Comparison of ENCODE assay signal across 9 cellular contexts in the genomic region with DNA sequence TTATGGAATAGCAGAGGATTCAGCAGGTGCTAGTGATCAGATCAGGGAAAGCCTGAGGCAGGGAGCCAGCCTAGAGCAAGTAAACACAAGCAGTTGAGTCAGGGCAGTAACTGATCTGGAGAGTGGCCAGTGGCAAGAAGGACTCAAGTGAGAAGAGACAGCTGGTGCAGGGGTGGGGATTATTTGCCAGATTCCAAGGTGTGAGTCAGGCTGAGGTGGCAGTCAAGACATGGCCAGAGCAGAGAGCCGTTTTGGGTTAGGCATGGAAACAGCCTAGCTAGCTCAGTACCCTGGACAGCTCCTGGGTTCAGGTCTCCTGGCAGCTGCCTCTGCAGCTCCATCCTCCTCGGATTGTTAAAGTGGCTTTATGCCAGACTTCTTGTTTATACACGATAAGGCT.
DNase-seq lines count a peak whose midpoint lies in the region; ATAC-seq and TF ChIP-seq lines count a peak whose summit lies in the region.
"Had no signal": no experiment of that assay in that cellular context is flagged by ENCODE, and none has a peak within 500 bp of the region (broad histone marks: within the 10 kb centered on the region; RNA-seq: fewer than 3 reads in every experiment).

No MANE protein-coding gene starts in this region.

- no peak overlapping the region for H2AFZ ChIP-seq in mammary epithelial cell (ENCODE audit: low read depth, low read length)

- H3K36me3 ChIP-seq in mammary epithelial cell (ENCODE audit: insufficient read depth, low read length), result no peaks in the 10 kb centered on the region

- H3K27me3 ChIP-seq in mammary epithelial cell (ENCODE audit: insufficient read depth, low read length), result no peaks in the 10 kb centered on the region

- peaks cover 4% of the 10 kb centered on the region for H3K27me3 Mint-ChIP-seq in neural crest cell (ENCODE audit: low read depth)

- no peak for TF ChIP-seq CTCF in mammary epithelial cell (conservative IDR thresholded peaks at IDR 0.05 in 1 of 2, IDR thresholded peaks at IDR 0.05 in 1 of 2; ENCODE audit: extremely low read depth in 1 of 2, insufficient read depth in 1 of 2, low read depth in 1 of 2, low read length in 2 of 2)
- TF ChIP-seq CTCF in neural crest cell (conservative IDR thresholded peaks at IDR 0.05), result no peak

- intact Hi-C loops in mammary epithelial cell (cut with micrococcal nuclease), result loop anchor here (5.0 kb wide), 1 partner anchor 125 kb away; no protein-coding TSS in a partner anchor

- dilution Hi-C loops in mammary epithelial cell (cut with HindIII; ENCODE audit: low sequenced_read_pairs), result no loop called here

- in situ Hi-C loops in mammary epithelial cell (cut with MboI; ENCODE audit: low sequenced_read_pairs in 2 of 2), result no loop called here

- no peak overlapping the region for H3K27ac ChIP-seq in mammary epithelial cell (ENCODE audit: insufficient read depth, low read depth, low read length)
- H3K27ac ChIP-seq: C4-2B had no signal

- H3K9me3 Mint-ChIP-seq in neural crest cell, result no peaks in the 10 kb centered on the region

- peaks cover 8% of the 10 kb centered on the region for H3K9me3 ChIP-seq in mammary epithelial cell (replicated peaks; ENCODE audit: insufficient read depth, low read length)

- ATAC-seq in GM18858 (IDR thresholded peaks at IDR 0.05; ENCODE audit: unreplicated experiment), result no peak

- H3K4me3 Mint-ChIP-seq in neural crest cell, result no peak overlapping the region

- no peak overlapping the region for H3K9ac ChIP-seq in mammary epithelial cell (ENCODE audit: insufficient read depth, low read length)

- no peaks in the 10 kb centered on the region for H3K79me2 ChIP-seq in mammary epithelial cell (ENCODE audit: insufficient read depth, low read length)

- no peak overlapping the region for H3K4me2 ChIP-seq in mammary epithelial cell (ENCODE audit: insufficient read depth, low read depth, low read length)

- no TSS peak for BruUV-seq in mammary epithelial cell (replicated peaks; lab: Mats Ljungman, UMichigan)

- WGBS in mammary epithelial cell (ENCODE audit: low coverage, missing lambda C conversion rate), result 0% methylated on average over 2 of the region's 3 CpGs

- H3K27ac Mint-ChIP-seq in neural crest cell (ENCODE audit: unreplicated experiment), result no peak overlapping the region

- CTCF ChIA-PET in mammary epithelial cell (lab: Charles Lee; ENCODE audit: low non-redundant PET), result no interaction called here

- H4K20me1 ChIP-seq in mammary epithelial cell (ENCODE audit: insufficient read depth, low read length), result no peaks in the 10 kb centered on the region

- peaks cover 6% of the 10 kb centered on the region for H3K4me1 Mint-ChIP-seq in neural crest cell

- no peak overlapping the region for H3K4me3 ChIP-seq in mammary epithelial cell (replicated peaks in 1 of 3; ENCODE audit: insufficient read depth in 1 of 3, low read depth in 2 of 3, low read length in 3 of 3)

- DNase-seq in activated CD8-positive, alpha-beta memory T cell treated with anti-CD3 and anti-CD28 coated beads, Interleukin-2, amount 50 U/mL, for 48 hours, result peak; percentile 53
- DNase-seq in activated CD8-positive, alpha-beta memory T cell treated with anti-CD3 and anti-CD28 coated beads, Interleukin-2, amount 50 U/mL, for 4 hours, result no peak
- DNase-seq in NCI-H82 (lab: John Stamatoyannopoulos, UW), result peak; percentile 73
- peak; percentile 95 for DNase-seq in mammary epithelial cell
- peak; percentile 78 for DNase-seq in neural crest cell (ENCODE audit: low read depth, low spot score)
- no peak for DNase-seq in midbrain (lab: John Stamatoyannopoulos, UW)
- DNase-seq in cerebellar nuclear complex (lab: John Stamatoyannopoulos, UW), result no peak

- no peaks in the 10 kb centered on the region for H3K36me3 Mint-ChIP-seq in neural crest cell (ENCODE audit: low read depth)

- H3K4me1 ChIP-seq in mammary epithelial cell (ENCODE audit: insufficient read depth, low read length), result no peaks in the 10 kb centered on the region

Comparison
In these comparisons a context has a peak if more than half of its experiments do, and no peak if none do; other contexts are left out.
1. DNase-seq: peak in activated CD8-positive, alpha-beta memory T cell treated with anti-CD3 and anti-CD28 coated beads, Interleukin-2, amount 50 U/mL, for 48 hours (single experiment), NCI-H82 (single experiment), mammary epithelial cell (single experiment) and neural crest cell (single experiment); none in activated CD8-positive, alpha-beta memory T cell treated with anti-CD3 and anti-CD28 coated beads, Interleukin-2, amount 50 U/mL, for 4 hours (single experiment), midbrain (single experiment) and cerebellar nuclear complex (0 of 2).